ENCODE assay signal across 14 cellular contexts in the genomic region with DNA sequence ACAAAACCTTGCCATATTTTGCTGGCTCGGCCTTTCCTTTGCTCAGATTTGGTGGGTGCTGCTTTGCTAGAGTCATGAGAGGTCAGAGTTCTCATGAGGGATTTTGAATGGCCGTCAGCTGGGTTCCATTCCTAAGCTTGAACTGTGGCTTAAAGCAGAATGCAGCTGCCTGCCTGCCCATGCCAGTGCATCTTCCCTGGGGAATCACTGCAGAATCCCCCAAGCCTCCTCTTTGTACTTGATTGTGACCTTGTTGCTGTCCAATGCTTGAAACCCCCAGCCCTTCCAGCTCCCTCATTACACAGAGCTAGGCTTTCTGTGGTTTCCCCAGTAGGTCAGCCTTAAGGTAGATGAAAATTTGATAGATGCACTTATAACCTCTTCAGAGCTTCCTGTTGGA.
"Had no signal": no experiment of that assay in that cellular context is flagged by ENCODE, and none has a peak within 500 bp of the region (broad histone marks: within the 10 kb centered on the region; RNA-seq: fewer than 3 reads in every experiment).

No MANE protein-coding gene starts in this region.

- H3K27ac ChIP-seq: pancreas, stomach, thoracic aorta had no signal

- ATAC-seq: pancreas had no signal

- H3K9me3 ChIP-seq: pancreas, stomach, thoracic aorta had no signal

- H3K4me3 ChIP-seq: pancreas, stomach, thoracic aorta had no signal

- DNase-seq: activated CD4-positive, CD25-positive, alpha-beta regulatory T cell; activated effector memory CD4-positive, alpha-beta T cell treated with Interleukin-2 at 50 U/mL for 16 hours; activated T-cell treated with anti-CD3 and anti-CD28 coated beads, Interleukin-2, amount 50 U/mL, for 24 hours; cortex of kidney; effector CD8-positive, alpha-beta T cell; foreskin melanocyte; head of caudate nucleus; pancreas; stimulated activated CD4-positive, alpha-beta T cell treated with anti-CD3 and anti-CD28 coated beads, Interleukin-15, amount 100 ng/mL, for 24 hours; stimulated activated CD4-positive, alpha-beta T cell treated with anti-CD3 and anti-CD28 coated beads, Interleukin-4, amount 100 ng/mL, for 24 hours; stomach had no signal

- H3K36me3 ChIP-seq: pancreas, thoracic aorta had no signal

- H3K9me3 Mint-ChIP-seq: activated naive CD4-positive, alpha-beta T cell treated with anti-CD3 and anti-CD28 coated beads, Interleukin-2, amount 50 U/mL, for 24 hours; activated T-cell treated with anti-CD3 and anti-CD28 coated beads, Interleukin-2, amount 50 U/mL, for 24 hours; central memory CD8-positive, alpha-beta T cell had no signal

- H3K27me3 Mint-ChIP-seq: activated naive CD4-positive, alpha-beta T cell treated with anti-CD3 and anti-CD28 coated beads, Interleukin-2, amount 50 U/mL, for 24 hours; activated T-cell treated with anti-CD3 and anti-CD28 coated beads, Interleukin-2, amount 50 U/mL, for 24 hours; central memory CD8-positive, alpha-beta T cell had no signal

- H3K27me3 ChIP-seq: pancreas, stomach had no signal

- H3K4me3 Mint-ChIP-seq: activated naive CD4-positive, alpha-beta T cell treated with anti-CD3 and anti-CD28 coated beads, Interleukin-2, amount 50 U/mL, for 24 hours; activated T-cell treated with anti-CD3 and anti-CD28 coated beads, Interleukin-2, amount 50 U/mL, for 24 hours; central memory CD8-positive, alpha-beta T cell had no signal

- H3K27ac Mint-ChIP-seq: activated naive CD4-positive, alpha-beta T cell treated with anti-CD3 and anti-CD28 coated beads, Interleukin-2, amount 50 U/mL, for 24 hours; activated T-cell treated with anti-CD3 and anti-CD28 coated beads, Interleukin-2, amount 50 U/mL, for 24 hours had no signal

- H3K4me1 ChIP-seq: pancreas had no signal
